8 cellular contexts compared by ENCODE assay signal in the genomic region with DNA sequence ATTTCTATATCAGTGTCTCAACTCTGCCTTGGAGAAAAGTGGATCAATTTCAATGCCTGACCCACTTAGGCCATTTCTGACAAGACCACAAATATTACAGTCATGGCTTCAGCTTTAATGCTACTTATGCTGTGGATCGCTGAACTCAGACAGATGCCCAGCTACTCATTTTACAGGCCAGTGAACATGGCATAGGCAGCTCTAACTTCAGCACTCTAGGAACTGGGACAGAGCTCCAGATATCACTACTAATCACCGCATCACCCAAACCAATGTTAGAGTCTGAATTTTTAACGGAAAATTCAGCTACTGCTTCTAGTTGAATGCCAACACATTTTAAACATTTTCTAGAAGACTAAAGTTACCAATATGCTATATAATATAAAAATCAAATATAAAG.
"Had no signal": no experiment of that assay in that cellular context is flagged by ENCODE, and none has a peak within 500 bp of the region (broad histone marks: within the 10 kb centered on the region; RNA-seq: fewer than 3 reads in every experiment).

No MANE protein-coding gene starts in this region.

- H3K36me3 Mint-ChIP-seq: IgD-negative memory B cell had no signal

- H3K4me3 ChIP-seq: HAP-1, K562 had no signal

- H3K4me1 ChIP-seq: HAP-1 had no signal

- H3K27ac Mint-ChIP-seq: IgD-negative memory B cell had no signal

- H3K4me1 Mint-ChIP-seq: IgD-negative memory B cell had no signal

- H3K9me3 ChIP-seq: HAP-1 had no signal

- H3K4me3 Mint-ChIP-seq: IgD-negative memory B cell had no signal

- ATAC-seq: HepG2, K562 had no signal

- DNase-seq: GOT3, H7, KG1 had no signal

- H3K27me3 Mint-ChIP-seq: IgD-negative memory B cell had no signal

- H3K36me3 ChIP-seq: HAP-1 had no signal

- H3K27ac ChIP-seq: HL-60 had no signal
